Comparison of ENCODE assay signal across 21 cellular contexts in genomic region chr5:39063037-39063436, GRCh38. TPM values are rescaled to one million over a fixed set of nuclear protein-coding genes. Genes with fewer than 3 reads are reported as not detected.
DNase-seq lines count a peak whose midpoint lies in the region; ATAC-seq, FAIRE-seq and TF ChIP-seq lines count a peak whose summit lies in the region.
"Had no signal": no experiment of that assay in that cellular context is flagged by ENCODE, and none has a peak within 500 bp of the region (broad histone marks: within the 10 kb centered on the region; RNA-seq: fewer than 3 reads in every experiment).

No MANE protein-coding gene starts in this region.

- H3K27ac ChIP-seq in osteoblast (ENCODE audit: low read depth, low read length), result no peak overlapping the region
- H3K27ac ChIP-seq: upper lobe of left lung had no signal

- peaks cover 8% of the 10 kb centered on the region for H3K36me3 ChIP-seq in osteoblast (ENCODE audit: insufficient read depth, low read length)

- H3K4me2 ChIP-seq in osteoblast (ENCODE audit: insufficient read depth, low read length), result no peak overlapping the region

- no peak for DNase-seq in Right ventricle myocardium superior
- DNase-seq in Right ventricle myocardium inferior (ENCODE audit: missing footprints), result no peak
- peak; percentile 32 for DNase-seq in SK-MEL-5 (ENCODE audit: low read depth, low spot score)
- DNase-seq in kidney glomerular epithelial cell (lab: John Stamatoyannopoulos, UW), result peak; percentile 45
- DNase-seq in stimulated activated effector memory CD8-positive, alpha-beta T cell treated with anti-CD3 and anti-CD28 coated beads, Interleukin-12 subunit alpha, Interleukin-12 subunit beta, amount 100 ng/mL, for 72 hours (ENCODE audit: low spot score in 2 of 2), result no peak
- no peak for DNase-seq in DMS 273 (lab: John Stamatoyannopoulos, UW; ENCODE audit: unreplicated experiment)
- DNase-seq in osteoblast (ENCODE audit: insufficient read length, low spot score, missing footprints), result no peak
- DNase-seq in GM19239 (ENCODE audit: insufficient read length, low spot score), result no peak
- DNase-seq: ACHN; activated CD4-positive, CD25-positive, alpha-beta regulatory T cell; activated effector memory CD4-positive, alpha-beta T cell treated with anti-CD3 and anti-CD28 coated beads, Interleukin-2, amount 50 U/mL, for 16 hours; MV-4-11; NCI-H2081; NCI-H524 treated with DMSO at 0.1 percent for 48 hours; SIG-M5; stimulated activated naive CD4-positive, alpha-beta T cell treated with Interleukin-2 at 50 U/mL for 16 hours; upper lobe of left lung had no signal

- peak overlapping the region; percentile 12 for H3K27ac Mint-ChIP-seq in stimulated activated effector memory CD8-positive, alpha-beta T cell treated with anti-CD3 and anti-CD28 coated beads, Interleukin-12 subunit alpha, Interleukin-12 subunit beta, amount 100 ng/mL, for 72 hours
- H3K27ac Mint-ChIP-seq: progenitor cell of endocrine pancreas had no signal

- FAIRE-seq in GM19239 (lab: Jason Lieb, UNC), result no peak
- FAIRE-seq: colon had no signal

- no peaks in the 10 kb centered on the region for H3K4me1 ChIP-seq in osteoblast (ENCODE audit: insufficient read depth, low read length)

- intact Hi-C loops in Right ventricle myocardium superior (cut with DNase I) (no loop called here), Right ventricle myocardium inferior (cut with DNase I) (no loop called here)

- in situ Hi-C loops in SK-MEL-5 (cut with HindIII; ENCODE audit: low pct_unique_long_range_greater_than_20kb, low sequenced_read_pairs), result no loop called here

- H3K4me3 Mint-ChIP-seq in stimulated activated effector memory CD8-positive, alpha-beta T cell treated with anti-CD3 and anti-CD28 coated beads, Interleukin-12 subunit alpha, Interleukin-12 subunit beta, amount 100 ng/mL, for 72 hours, result no peak overlapping the region
- H3K4me3 Mint-ChIP-seq: IgD-negative memory B cell had no signal

- H3K36me3 Mint-ChIP-seq in stimulated activated effector memory CD8-positive, alpha-beta T cell treated with anti-CD3 and anti-CD28 coated beads, Interleukin-12 subunit alpha, Interleukin-12 subunit beta, amount 100 ng/mL, for 72 hours, result peaks cover 32% of the 10 kb centered on the region

- peaks cover 8% of the 10 kb centered on the region for H3K9me3 Mint-ChIP-seq in stimulated activated effector memory CD8-positive, alpha-beta T cell treated with anti-CD3 and anti-CD28 coated beads, Interleukin-12 subunit alpha, Interleukin-12 subunit beta, amount 100 ng/mL, for 72 hours

- no peak for TF ChIP-seq CTCF in osteoblast (IDR thresholded peaks at IDR 0.05; ENCODE audit: extremely low read depth, low read depth, low read length)

- H3K9me3 ChIP-seq in osteoblast (ENCODE audit: low read depth, low read length), result no peaks in the 10 kb centered on the region

- peaks cover 95% of the 10 kb centered on the region for H3K79me2 ChIP-seq in osteoblast (ENCODE audit: insufficient read depth, low read length)

- peaks cover 64% of the 10 kb centered on the region for H3K4me1 Mint-ChIP-seq in stimulated activated effector memory CD8-positive, alpha-beta T cell treated with anti-CD3 and anti-CD28 coated beads, Interleukin-12 subunit alpha, Interleukin-12 subunit beta, amount 100 ng/mL, for 72 hours

- ATAC-seq in Right ventricle myocardium superior (ENCODE audit: poor library complexity), result peak; percentile 57
- no peak for ATAC-seq in Right ventricle myocardium inferior
- ATAC-seq in stimulated activated effector memory CD8-positive, alpha-beta T cell treated with anti-CD3 and anti-CD28 coated beads, Interleukin-12 subunit alpha, Interleukin-12 subunit beta, amount 100 ng/mL, for 72 hours, result no peak
- ATAC-seq: left lobe of liver had no signal

- H3K27me3 ChIP-seq in osteoblast (ENCODE audit: insufficient read depth, low read length), result no peaks in the 10 kb centered on the region
- H3K27me3 ChIP-seq: upper lobe of left lung had no signal

- peaks cover 43% of the 10 kb centered on the region for H4K20me1 ChIP-seq in osteoblast (ENCODE audit: insufficient read depth, low read length)

- H2AFZ ChIP-seq in osteoblast (ENCODE audit: low read length), result no peak overlapping the region

- H3K4me3 ChIP-seq in osteoblast (ENCODE audit: insufficient read depth, low read length), result no peak overlapping the region
- H3K4me3 ChIP-seq: upper lobe of left lung had no signal

RNA-seq across cellular contexts. Expression of gene RICTOR, which starts 11.2 kb away (rescaled TPM):
- total RNA-seq in Right ventricle myocardium superior, result 25.6 TPM
- total RNA-seq in Right ventricle myocardium inferior, result 26.0 TPM
- 32.7 and 39.4 TPM in 2 replicates for total RNA-seq in SK-MEL-5 (2014; rRNA removed; shearing (Covaris generic))
- polyA plus RNA-seq in SK-MEL-5 (2015; cell fraction: cytosol; rRNA removed), result 7.4 and 11.9 TPM in 2 replicates
- 65.9 and 73.0 TPM in 2 replicates for polyA plus RNA-seq in SK-MEL-5 (2015; cell fraction: nucleus; rRNA removed)
- 46.7 and 50.7 TPM in 2 replicates for total RNA-seq in osteoblast

Comparison
In these comparisons a context has a peak if more than half of its experiments do, and no peak if none do; other contexts are left out.
1. DNase-seq: peak in SK-MEL-5 (single experiment) and kidney glomerular epithelial cell (single experiment); none in Right ventricle myocardium superior (single experiment), Right ventricle myocardium inferior (single experiment), stimulated activated effector memory CD8-positive, alpha-beta T cell treated with anti-CD3 and anti-CD28 coated beads, Interleukin-12 subunit alpha, Interleukin-12 subunit beta, amount 100 ng/mL, for 72 hours (0 of 2), DMS 273 (single experiment), osteoblast (single experiment) and GM19239 (single experiment).